1 cellular context compared by ENCODE assay signal in genomic region chr16:28983644-28984043, GRCh38.
TF ChIP-seq lines count a peak whose summit lies in the region.

No MANE protein-coding gene starts in this region.

TF ChIP-seq in HepG2, 621 proteins besides CTCF, POLR2A, EP300 and RAD21:
- TF ChIP-seq ZNF430 (CRISPR knock-in tag; IDR thresholded peaks at IDR 0.05): no peak
- TF ChIP-seq ZNF24 (IDR thresholded peaks at IDR 0.05): no peak
- TF ChIP-seq RBFOX2 (IDR thresholded peaks at IDR 0.05; ENCODE audit: low read depth, low read length): 0 out of 2 replicates have a peak, but pooled peaks have one; percentile 23
